ENCODE assay signal across 8 cellular contexts in the genomic region with DNA sequence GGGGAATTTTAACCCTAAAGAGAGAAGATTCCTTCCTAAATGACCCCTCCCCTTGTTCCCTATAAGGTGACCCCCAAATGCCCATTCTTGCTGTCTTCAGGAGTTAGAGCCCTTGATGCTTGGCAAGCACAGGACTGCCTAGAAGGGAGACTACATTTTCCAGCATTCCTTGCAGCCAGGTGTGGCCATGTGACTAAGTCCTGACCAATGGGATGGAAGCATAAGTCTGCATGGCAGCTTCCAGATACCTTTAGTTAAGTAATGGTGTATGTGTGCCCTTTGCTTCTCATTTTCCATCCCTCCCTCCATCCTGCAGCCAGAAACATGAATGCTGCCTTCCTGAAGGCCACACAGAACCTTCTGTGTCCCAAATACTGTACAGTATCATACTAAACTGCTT. TPM values are rescaled to one million over a fixed set of nuclear protein-coding genes. Genes with fewer than 3 reads are reported as not detected.
DNase-seq lines count a peak whose midpoint lies in the region; ATAC-seq and TF ChIP-seq lines count a peak whose summit lies in the region.

No MANE protein-coding gene starts in this region.

- no peak overlapping the region for H3K9ac ChIP-seq in PC-3 (ENCODE audit: low read length)

- no peak for TF ChIP-seq CTCF in PC-3 (conservative IDR thresholded peaks at IDR 0.05; ENCODE audit: low read depth, low read length)
- no peak for TF ChIP-seq CTCF in hepatocyte (IDR thresholded peaks at IDR 0.05; ENCODE audit: poor library complexity)
- no peak for TF ChIP-seq CTCF in testis (IDR thresholded peaks at IDR 0.05)

- H4K20me1 ChIP-seq in PC-3 (ENCODE audit: low read length) (no peaks in the 10 kb centered on the region), hepatocyte (ENCODE audit: insufficient read depth, poor library complexity, severe bottlenecking) (no peaks in the 10 kb centered on the region)

- no peak overlapping the region; the same call in 1 of the 2 replicates for H2AFZ ChIP-seq in PC-3 (ENCODE audit: low read length)
- H2AFZ ChIP-seq in hepatocyte = no peak overlapping the region

- intact Hi-C loops in PC-3 (cut with micrococcal nuclease) = no loop called here
- intact Hi-C loops in testis (cut with DNase I; ENCODE audit: low total_unique reads) = no loop called here

- CTCF ChIA-PET in PC-3 (lab: Charles Lee) = no interaction called here

- ATAC-seq in HG02981 (IDR thresholded peaks at IDR 0.05; ENCODE audit: unreplicated experiment) = peak; percentile 50
- ATAC-seq in PC-3 = peak; percentile 59
- ATAC-seq in HG03520 (IDR thresholded peaks at IDR 0.05; ENCODE audit: unreplicated experiment) = no peak

- H3K79me2 ChIP-seq in PC-3 (ENCODE audit: low read length) (no peaks in the 10 kb centered on the region), hepatocyte (no peaks in the 10 kb centered on the region)

- no peak overlapping the region for H3K4me3 ChIP-seq in PC-3 (ENCODE audit: low read length)
- no peak overlapping the region for H3K4me3 ChIP-seq in hepatocyte
- no peak overlapping the region for H3K4me3 ChIP-seq in testis

- H3K9me3 ChIP-seq in PC-3 (ENCODE audit: low read length) = no peaks in the 10 kb centered on the region
- H3K9me3 ChIP-seq in hepatocyte (ENCODE audit: low read depth) = no peaks in the 10 kb centered on the region
- H3K9me3 ChIP-seq in testis = no peaks in the 10 kb centered on the region

- no peak overlapping the region for H3K4me2 ChIP-seq in PC-3 (ENCODE audit: low read length)
- no peak overlapping the region for H3K4me2 ChIP-seq in hepatocyte

- POLR2A ChIA-PET in PC-3 (lab: Charles Lee; ENCODE audit: unreplicated experiment) = no interaction called here

- DNase-seq in EH (ENCODE audit: low read depth) (peak; percentile 44), PC-3 (peak; percentile 56), hepatocyte (ENCODE audit: low spot score) (peak; percentile 44), SKM-1 treated with dmso at 0.1 percent for 144 hours (lab: John Stamatoyannopoulos, UW; ENCODE audit: unreplicated experiment) (no peak), pons (ENCODE audit: low spot score) (no peak), testis (no peak)

- TF ChIP-seq POLR2A in testis (IDR thresholded peaks at IDR 0.05) = no peak

- no peaks in the 10 kb centered on the region for H3K27me3 ChIP-seq in PC-3 (ENCODE audit: low read length)
- no peaks in the 10 kb centered on the region for H3K27me3 ChIP-seq in hepatocyte
- no peaks in the 10 kb centered on the region for H3K27me3 ChIP-seq in testis

- H3K36me3 ChIP-seq in PC-3 (ENCODE audit: low read depth, low read length) = no peaks in the 10 kb centered on the region
- H3K36me3 ChIP-seq in hepatocyte (replicated peaks; ENCODE audit: insufficient read depth, low read depth) = no peaks in the 10 kb centered on the region
- H3K36me3 ChIP-seq in testis (ENCODE audit: low read depth, missing control alignments) = no peaks in the 10 kb centered on the region

- H3K4me1 ChIP-seq in PC-3 (ENCODE audit: insufficient read depth, low read length) (peaks cover 4% of the 10 kb centered on the region; the same call in 1 of the 2 replicates), hepatocyte (ENCODE audit: insufficient read depth) (peaks cover 3% of the 10 kb centered on the region), testis (no peaks in the 10 kb centered on the region)

- no peaks in the 10 kb centered on the region for H3K9me2 ChIP-seq in PC-3 (replicated peaks; ENCODE audit: low read length)
- H3K9me2 ChIP-seq in hepatocyte (replicated peaks; ENCODE audit: insufficient read depth) = no peaks in the 10 kb centered on the region

- H3K27ac ChIP-seq in PC-3 (ENCODE audit: low read length) (no peak overlapping the region), hepatocyte (no peak overlapping the region), testis (no peak overlapping the region)

- peaks cover 3% of the 10 kb centered on the region for H3F3A ChIP-seq in PC-3 (ENCODE audit: low read length, unreplicated experiment)

- no TSS peak for BruUV-seq in PC-3 (replicated peaks; lab: Mats Ljungman, UMichigan)

RNA-seq across cellular contexts. Expression of gene BFSP1, which starts 5.5 kb away (rescaled TPM):
- 2.2 and 2.7 TPM in 2 replicates for total RNA-seq in PC-3 (2014; rRNA removed)
- 2.0 and 2.4 TPM in 2 replicates for total RNA-seq in hepatocyte
- 0.12 and 2.3 TPM in 2 replicates for polyA plus RNA-seq in hepatocyte
- total RNA-seq in testis = 10 to 100 TPM; 10.7 to 11.3 TPM
- 7.4 TPM for polyA plus RNA-seq in testis (ENCODE audit: insufficient read depth, low read depth, low replicate concordance)

RNA-seq across cellular contexts. Expression of gene DSTN, which starts 44.2 kb away (rescaled TPM):
- total RNA-seq in PC-3 (2014; rRNA removed) (177 and 182 TPM in 2 replicates), hepatocyte (315 and 342 TPM in 2 replicates), testis (100 to 1,000 TPM; 121 to 148 TPM)
- polyA plus RNA-seq in hepatocyte (352 and 369 TPM in 2 replicates), testis (ENCODE audit: insufficient read depth, low read depth, low replicate concordance) (301 TPM)

Comparison
In these comparisons a context has a peak if more than half of its experiments do, and no peak if none do; other contexts are left out.
1. DNase-seq: peak in EH (single experiment), PC-3 (single experiment) and hepatocyte (single experiment); none in SKM-1 treated with dmso at 0.1 percent for 144 hours (single experiment), pons (single experiment) and testis (single experiment).